ENCODE assay signal across 2 cellular contexts in the genomic region with DNA sequence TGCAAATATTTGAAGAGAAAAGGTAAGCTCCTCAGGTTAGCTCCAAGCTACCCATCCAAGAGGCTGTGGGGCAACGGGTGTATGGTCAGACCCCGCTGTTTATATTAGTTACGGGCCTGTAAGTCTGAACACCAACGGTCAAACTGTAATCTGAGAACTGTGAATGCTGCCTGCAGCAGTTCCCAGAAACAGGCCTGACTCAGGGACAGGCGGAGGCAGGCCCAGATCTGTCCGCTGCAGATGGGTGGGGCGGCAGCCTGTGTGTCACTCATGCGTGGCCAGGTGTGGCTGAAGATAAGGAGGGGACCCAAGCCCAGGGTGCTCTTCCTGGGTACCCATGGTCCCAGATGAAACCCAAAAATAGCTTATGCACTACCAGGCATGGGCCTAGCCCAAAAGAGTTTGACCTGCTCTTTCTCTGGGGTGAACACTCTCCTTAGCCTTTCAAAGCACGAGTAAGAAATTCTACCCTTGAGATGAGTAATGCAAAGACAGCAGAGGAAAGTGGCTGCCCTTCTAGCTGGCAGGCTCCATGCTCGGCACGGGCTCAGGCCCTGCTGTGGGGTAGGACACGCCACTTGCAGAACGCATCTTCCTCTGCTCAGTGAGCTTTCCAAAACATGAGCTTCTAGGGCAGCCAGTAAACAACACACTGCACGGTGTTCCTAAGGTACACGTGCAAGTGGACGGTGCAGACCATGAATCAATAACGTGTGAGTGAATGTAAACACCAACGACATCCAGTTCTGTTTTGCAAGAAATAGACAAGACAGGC.
TF ChIP-seq lines count a peak whose summit lies in the region.

No MANE protein-coding gene starts in this region.

TF ChIP-seq in WTC11, 78 proteins besides CTCF, POLR2A, EP300 and RAD21:
- TF ChIP-seq NFYB (CRISPR knock-in tag; conservative IDR thresholded peaks at IDR 0.05; ENCODE audit: low read depth) (no peak), SP1 (CRISPR knock-in tag; conservative IDR thresholded peaks at IDR 0.05) (no peak), ZNF219 (CRISPR knock-in tag; IDR thresholded peaks at IDR 0.05; ENCODE audit: borderline replicate concordance) (no peak), JUN (CRISPR knock-in tag; IDR thresholded peaks at IDR 0.05) (no peak), FOXP1 (CRISPR knock-in tag; IDR thresholded peaks at IDR 0.05; ENCODE audit: borderline replicate concordance) (no peak), ESRRA (CRISPR knock-in tag; IDR thresholded peaks at IDR 0.05; ENCODE audit: borderline replicate concordance) (no peak), ZNF121 (CRISPR knock-in tag; IDR thresholded peaks at IDR 0.05) (no peak), ZNF423 (CRISPR knock-in tag; IDR thresholded peaks at IDR 0.05) (no peak), MAX (CRISPR knock-in tag; IDR thresholded peaks at IDR 0.05) (no peak), MYBL2 (CRISPR knock-in tag; IDR thresholded peaks at IDR 0.05) (no peak), SMAD3 (CRISPR knock-in tag; IDR thresholded peaks at IDR 0.05; ENCODE audit: borderline replicate concordance) (no peak), TCF7 (CRISPR knock-in tag; IDR thresholded peaks at IDR 0.05; ENCODE audit: low read depth) (no peak), ZNF671 (CRISPR knock-in tag; IDR thresholded peaks at IDR 0.05) (no peak)
- TF ChIP-seq, protein P1, sequence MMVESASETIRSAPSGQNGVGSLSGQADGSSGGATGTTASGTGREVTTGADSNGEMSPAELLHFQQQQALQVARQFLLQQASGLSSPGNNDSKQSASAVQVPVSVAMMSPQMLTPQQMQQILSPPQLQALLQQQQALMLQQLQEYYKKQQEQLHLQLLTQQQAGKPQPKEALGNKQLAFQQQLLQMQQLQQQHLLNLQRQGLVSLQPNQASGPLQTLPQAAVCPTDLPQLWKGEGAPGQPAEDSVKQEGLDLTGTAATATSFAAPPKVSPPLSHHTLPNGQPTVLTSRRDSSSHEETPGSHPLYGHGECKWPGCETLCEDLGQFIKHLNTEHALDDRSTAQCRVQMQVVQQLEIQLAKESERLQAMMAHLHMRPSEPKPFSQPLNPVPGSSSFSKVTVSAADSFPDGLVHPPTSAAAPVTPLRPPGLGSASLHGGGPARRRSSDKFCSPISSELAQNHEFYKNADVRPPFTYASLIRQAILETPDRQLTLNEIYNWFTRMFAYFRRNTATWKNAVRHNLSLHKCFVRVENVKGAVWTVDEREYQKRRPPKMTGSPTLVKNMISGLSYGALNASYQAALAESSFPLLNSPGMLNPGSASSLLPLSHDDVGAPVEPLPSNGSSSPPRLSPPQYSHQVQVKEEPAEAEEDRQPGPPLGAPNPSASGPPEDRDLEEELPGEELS (CRISPR knock-in tag; IDR thresholded peaks at IDR 0.05): no peak
- TF ChIP-seq, protein P2, sequence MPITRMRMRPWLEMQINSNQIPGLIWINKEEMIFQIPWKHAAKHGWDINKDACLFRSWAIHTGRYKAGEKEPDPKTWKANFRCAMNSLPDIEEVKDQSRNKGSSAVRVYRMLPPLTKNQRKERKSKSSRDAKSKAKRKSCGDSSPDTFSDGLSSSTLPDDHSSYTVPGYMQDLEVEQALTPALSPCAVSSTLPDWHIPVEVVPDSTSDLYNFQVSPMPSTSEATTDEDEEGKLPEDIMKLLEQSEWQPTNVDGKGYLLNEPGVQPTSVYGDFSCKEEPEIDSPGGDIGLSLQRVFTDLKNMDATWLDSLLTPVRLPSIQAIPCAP (CRISPR knock-in tag; IDR thresholded peaks at IDR 0.05): no peak

TF ChIP-seq in HepG2, 621 proteins besides CTCF, POLR2A, EP300 and RAD21 (continues in another document):
- TF ChIP-seq SRSF9 (IDR thresholded peaks at IDR 0.05; ENCODE audit: borderline replicate concordance, insufficient read depth, low read depth, low read length, poor library complexity, severe bottlenecking) (no peak), PHB2 (IDR thresholded peaks at IDR 0.05; ENCODE audit: partially characterized antibody) (no peak), SRY (CRISPR knock-in tag; IDR thresholded peaks at IDR 0.05) (no peak), U2AF2 (IDR thresholded peaks at IDR 0.05; ENCODE audit: low read depth, low read length) (no peak), MEIS2 (CRISPR knock-in tag; IDR thresholded peaks at IDR 0.05) (no peak), FOXK2 (IDR thresholded peaks at IDR 0.05) (peak; percentile 82), KAT2B (IDR thresholded peaks at IDR 0.05; ENCODE audit: borderline replicate concordance, low read depth, low read length) (no peak), TCF7 (IDR thresholded peaks at IDR 0.05; ENCODE audit: low read depth) (no peak), ZNF839 (CRISPR knock-in tag; IDR thresholded peaks at IDR 0.05; ENCODE audit: borderline replicate concordance) (no peak), ZNF468 (CRISPR knock-in tag; IDR thresholded peaks at IDR 0.05) (no peak), ZFX (CRISPR knock-in tag; IDR thresholded peaks at IDR 0.05; ENCODE audit: low read depth) (no peak), FOXK1 (CRISPR knock-in tag; IDR thresholded peaks at IDR 0.05; ENCODE audit: borderline replicate concordance, low read depth) (peak; percentile 89; the same call in 1 of the 2 replicates), GRHL1 (CRISPR knock-in tag; conservative IDR thresholded peaks at IDR 0.05) (no peak), ZNF672 (CRISPR knock-in tag; IDR thresholded peaks at IDR 0.05) (no peak), ZNF362 (CRISPR knock-in tag; IDR thresholded peaks at IDR 0.05; ENCODE audit: borderline replicate concordance) (no peak), ZNF607 (CRISPR knock-in tag; IDR thresholded peaks at IDR 0.05; ENCODE audit: borderline replicate concordance) (no peak), HDAC6 (IDR thresholded peaks at IDR 0.05; ENCODE audit: low read depth, low read length) (no peak), NFE2 (CRISPR knock-in tag; IDR thresholded peaks at IDR 0.05) (no peak), NPAS2 (CRISPR knock-in tag; IDR thresholded peaks at IDR 0.05; ENCODE audit: borderline replicate concordance) (no peak), PPARG (CRISPR knock-in tag; conservative IDR thresholded peaks at IDR 0.05) (no peak), MXD4 (CRISPR knock-in tag; IDR thresholded peaks at IDR 0.05) (peak; percentile 62; the same call in 1 of the 2 replicates), ZKSCAN1 (IDR thresholded peaks at IDR 0.05; ENCODE audit: low read length) (no peak), TAF1 (CRISPR knock-in tag; IDR thresholded peaks at IDR 0.05) (no peak), SAP130 (CRISPR knock-in tag; IDR thresholded peaks at IDR 0.05; ENCODE audit: low read depth) (peak; percentile 41; the same call in 1 of the 2 replicates), FOXO1 (CRISPR knock-in tag; IDR thresholded peaks at IDR 0.05) (peak; percentile 37; the same call in 1 of the 2 replicates), ZNF558 (CRISPR knock-in tag; IDR thresholded peaks at IDR 0.05; ENCODE audit: borderline replicate concordance) (no peak), TEAD3 (CRISPR knock-in tag; optimal IDR thresholded peaks at IDR 0.05; ENCODE audit: borderline replicate concordance) (peak; percentile 19), FOXP1 (IDR thresholded peaks at IDR 0.05) (peak; percentile 30; the same call in 1 of the 2 replicates), FOXP1 (CRISPR knock-in tag; IDR thresholded peaks at IDR 0.05) (peak; percentile 81), ZNF382 (CRISPR knock-in tag; IDR thresholded peaks at IDR 0.05; ENCODE audit: borderline replicate concordance) (no peak), ETV6 (CRISPR knock-in tag; conservative IDR thresholded peaks at IDR 0.05) (no peak), MED13 (CRISPR knock-in tag; IDR thresholded peaks at IDR 0.05) (no peak), LCORL (IDR thresholded peaks at IDR 0.05) (no peak), LCORL (CRISPR knock-in tag; IDR thresholded peaks at IDR 0.05) (no peak), ZFY (CRISPR knock-in tag; IDR thresholded peaks at IDR 0.05) (no peak), MTA3 (CRISPR knock-in tag; IDR thresholded peaks at IDR 0.05) (no peak), PITX1 (CRISPR knock-in tag; IDR thresholded peaks at IDR 0.05) (no peak), TAF15 (IDR thresholded peaks at IDR 0.05; ENCODE audit: low read depth, low read length, poor library complexity, severe bottlenecking) (no peak), ZNF512B (CRISPR knock-in tag; IDR thresholded peaks at IDR 0.05; ENCODE audit: borderline replicate concordance) (no peak), ARNTL (CRISPR knock-in tag; IDR thresholded peaks at IDR 0.05) (peak; percentile 57; the same call in 1 of the 2 replicates), ONECUT2 (CRISPR knock-in tag; IDR thresholded peaks at IDR 0.05) (no peak), ZKSCAN5 (CRISPR knock-in tag; IDR thresholded peaks at IDR 0.05) (no peak), MYC (CRISPR knock-in tag; IDR thresholded peaks at IDR 0.05; ENCODE audit: borderline replicate concordance) (no peak)
- TF ChIP-seq, protein P1 (CRISPR knock-in tag; IDR thresholded peaks at IDR 0.05): 0 out of 2 replicates have a peak, but pooled peaks have one; percentile 23
- TF ChIP-seq, protein P3, sequence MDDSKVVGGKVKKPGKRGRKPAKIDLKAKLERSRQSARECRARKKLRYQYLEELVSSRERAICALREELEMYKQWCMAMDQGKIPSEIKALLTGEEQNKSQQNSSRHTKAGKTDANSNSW (CRISPR knock-in tag; IDR thresholded peaks at IDR 0.05; ENCODE audit: borderline replicate concordance): no peak
- TF ChIP-seq, protein P4, sequence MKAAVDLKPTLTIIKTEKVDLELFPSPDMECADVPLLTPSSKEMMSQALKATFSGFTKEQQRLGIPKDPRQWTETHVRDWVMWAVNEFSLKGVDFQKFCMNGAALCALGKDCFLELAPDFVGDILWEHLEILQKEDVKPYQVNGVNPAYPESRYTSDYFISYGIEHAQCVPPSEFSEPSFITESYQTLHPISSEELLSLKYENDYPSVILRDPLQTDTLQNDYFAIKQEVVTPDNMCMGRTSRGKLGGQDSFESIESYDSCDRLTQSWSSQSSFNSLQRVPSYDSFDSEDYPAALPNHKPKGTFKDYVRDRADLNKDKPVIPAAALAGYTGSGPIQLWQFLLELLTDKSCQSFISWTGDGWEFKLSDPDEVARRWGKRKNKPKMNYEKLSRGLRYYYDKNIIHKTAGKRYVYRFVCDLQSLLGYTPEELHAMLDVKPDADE (CRISPR knock-in tag; IDR thresholded peaks at IDR 0.05): no peak
- TF ChIP-seq, protein P5, sequence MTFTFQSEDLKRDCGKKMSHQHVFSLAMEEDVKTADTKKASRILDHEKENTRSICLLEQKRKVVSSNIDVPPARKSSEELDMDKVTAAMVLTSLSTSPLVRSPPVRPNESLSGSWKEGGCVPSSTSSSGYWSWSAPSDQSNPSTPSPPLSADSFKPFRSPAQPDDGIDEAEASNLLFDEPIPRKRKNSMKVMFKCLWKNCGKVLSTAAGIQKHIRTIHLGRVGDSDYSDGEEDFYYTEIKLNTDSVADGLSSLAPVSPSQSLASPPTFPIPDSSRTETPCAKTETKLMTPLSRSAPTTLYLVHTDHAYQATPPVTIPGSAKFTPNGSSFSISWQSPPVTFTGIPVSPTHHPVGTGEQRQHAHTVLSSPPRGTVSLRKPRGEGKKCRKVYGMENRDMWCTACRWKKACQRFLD (CRISPR knock-in tag; IDR thresholded peaks at IDR 0.05; ENCODE audit: borderline replicate concordance): no peak
